Comparison of ENCODE assay signal across 1 cellular context in the genomic region with DNA sequence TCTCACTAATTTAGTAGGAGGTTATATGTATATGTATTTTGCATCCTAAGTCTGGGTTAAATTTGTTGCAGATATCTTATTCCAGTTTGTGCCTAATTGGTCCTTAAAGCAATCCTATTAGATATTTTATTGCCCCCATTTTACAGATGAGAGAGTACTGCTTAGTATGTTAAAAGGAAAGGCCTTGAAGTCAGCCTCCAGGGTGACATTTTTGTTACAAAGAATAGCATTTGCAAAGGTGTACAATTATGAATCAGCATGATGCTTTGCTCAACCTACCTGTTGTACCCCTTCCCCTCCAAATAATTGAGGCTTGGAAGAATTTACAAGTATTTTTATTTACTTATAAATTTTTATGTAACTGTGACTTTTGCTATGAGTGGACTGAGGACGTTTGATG.
TF ChIP-seq lines count a peak whose summit lies in the region.

No MANE protein-coding gene starts in this region.

TF ChIP-seq in GM12878, 131 proteins besides CTCF, POLR2A, EP300 and RAD21:
- no peak for TF ChIP-seq RUNX3 (IDR thresholded peaks at IDR 0.05; ENCODE audit: low read length)
- TF ChIP-seq, protein P1, sequence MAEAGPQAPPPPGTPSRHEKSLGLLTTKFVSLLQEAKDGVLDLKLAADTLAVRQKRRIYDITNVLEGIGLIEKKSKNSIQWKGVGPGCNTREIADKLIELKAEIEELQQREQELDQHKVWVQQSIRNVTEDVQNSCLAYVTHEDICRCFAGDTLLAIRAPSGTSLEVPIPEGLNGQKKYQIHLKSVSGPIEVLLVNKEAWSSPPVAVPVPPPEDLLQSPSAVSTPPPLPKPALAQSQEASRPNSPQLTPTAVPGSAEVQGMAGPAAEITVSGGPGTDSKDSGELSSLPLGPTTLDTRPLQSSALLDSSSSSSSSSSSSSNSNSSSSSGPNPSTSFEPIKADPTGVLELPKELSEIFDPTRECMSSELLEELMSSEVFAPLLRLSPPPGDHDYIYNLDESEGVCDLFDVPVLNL (IDR thresholded peaks at IDR 0.05; ENCODE audit: low read depth, low read length): no peak
- TF ChIP-seq, protein P2, sequence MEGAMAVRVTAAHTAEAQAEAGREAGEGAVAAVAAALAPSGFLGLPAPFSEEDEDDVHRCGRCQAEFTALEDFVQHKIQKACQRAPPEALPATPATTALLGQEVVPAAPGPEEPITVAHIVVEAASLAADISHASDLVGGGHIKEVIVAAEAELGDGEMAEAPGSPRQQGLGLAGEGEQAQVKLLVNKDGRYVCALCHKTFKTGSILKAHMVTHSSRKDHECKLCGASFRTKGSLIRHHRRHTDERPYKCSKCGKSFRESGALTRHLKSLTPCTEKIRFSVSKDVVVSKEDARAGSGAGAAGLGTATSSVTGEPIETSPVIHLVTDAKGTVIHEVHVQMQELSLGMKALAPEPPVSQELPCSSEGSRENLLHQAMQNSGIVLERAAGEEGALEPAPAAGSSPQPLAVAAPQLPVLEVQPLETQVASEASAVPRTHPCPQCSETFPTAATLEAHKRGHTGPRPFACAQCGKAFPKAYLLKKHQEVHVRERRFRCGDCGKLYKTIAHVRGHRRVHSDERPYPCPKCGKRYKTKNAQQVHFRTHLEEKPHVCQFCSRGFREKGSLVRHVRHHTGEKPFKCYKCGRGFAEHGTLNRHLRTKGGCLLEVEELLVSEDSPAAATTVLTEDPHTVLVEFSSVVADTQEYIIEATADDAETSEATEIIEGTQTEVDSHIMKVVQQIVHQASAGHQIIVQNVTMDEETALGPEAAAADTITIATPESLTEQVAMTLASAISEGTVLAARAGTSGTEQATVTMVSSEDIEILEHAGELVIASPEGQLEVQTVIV (IDR thresholded peaks at IDR 0.05; ENCODE audit: borderline replicate concordance, partially characterized antibody): no peak
- no peak for TF ChIP-seq CUX1 (IDR thresholded peaks at IDR 0.05; ENCODE audit: insufficient replicate concordance, low read depth, low read length)
- TF ChIP-seq ASH2L (IDR thresholded peaks at IDR 0.05; ENCODE audit: borderline replicate concordance, low read depth): no peak
- no peak for TF ChIP-seq ZBTB40 (IDR thresholded peaks at IDR 0.05; ENCODE audit: borderline replicate concordance)
- no peak for TF ChIP-seq FOS (IDR thresholded peaks at IDR 0.05; ENCODE audit: borderline replicate concordance, extremely low read depth, insufficient read length)
- TF ChIP-seq SMC3 (IDR thresholded peaks at IDR 0.05; ENCODE audit: borderline replicate concordance, low read length): no peak
- TF ChIP-seq GATAD2B (conservative IDR thresholded peaks at IDR 0.05; ENCODE audit: low read depth): no peak
- no peak for TF ChIP-seq CREM (IDR thresholded peaks at IDR 0.05; ENCODE audit: low read depth)
- TF ChIP-seq KDM1A (IDR thresholded peaks at IDR 0.05; ENCODE audit: borderline replicate concordance): no peak
- no peak for TF ChIP-seq HCFC1 (IDR thresholded peaks at IDR 0.05; ENCODE audit: low read length)
- TF ChIP-seq ZNF207 (IDR thresholded peaks at IDR 0.05; ENCODE audit: borderline replicate concordance): no peak
- no peak for TF ChIP-seq SPI1 (IDR thresholded peaks at IDR 0.05; ENCODE audit: borderline replicate concordance, insufficient read depth, low read depth, low read length)
- no peak for TF ChIP-seq CREB1 (IDR thresholded peaks at IDR 0.05; ENCODE audit: low read depth)
- TF ChIP-seq, protein P3, sequence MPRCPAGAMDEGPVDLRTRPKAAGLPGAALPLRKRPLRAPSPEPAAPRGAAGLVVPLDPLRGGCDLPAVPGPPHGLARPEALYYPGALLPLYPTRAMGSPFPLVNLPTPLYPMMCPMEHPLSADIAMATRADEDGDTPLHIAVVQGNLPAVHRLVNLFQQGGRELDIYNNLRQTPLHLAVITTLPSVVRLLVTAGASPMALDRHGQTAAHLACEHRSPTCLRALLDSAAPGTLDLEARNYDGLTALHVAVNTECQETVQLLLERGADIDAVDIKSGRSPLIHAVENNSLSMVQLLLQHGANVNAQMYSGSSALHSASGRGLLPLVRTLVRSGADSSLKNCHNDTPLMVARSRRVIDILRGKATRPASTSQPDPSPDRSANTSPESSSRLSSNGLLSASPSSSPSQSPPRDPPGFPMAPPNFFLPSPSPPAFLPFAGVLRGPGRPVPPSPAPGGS (IDR thresholded peaks at IDR 0.05; ENCODE audit: borderline replicate concordance, insufficient read depth, low read depth, low read length, poor library complexity, severe bottlenecking): no peak
- TF ChIP-seq ZZZ3 (IDR thresholded peaks at IDR 0.05; ENCODE audit: control insufficient read depth, insufficient read length, low read depth): no peak
- TF ChIP-seq TCF3 (IDR thresholded peaks at IDR 0.05; ENCODE audit: borderline replicate concordance, insufficient read depth, low read depth, low read length): no peak
